8 cellular contexts compared by ENCODE assay signal in genomic region chr2:96143848-96144480, GRCh38. TPM values are rescaled to one million over a fixed set of nuclear protein-coding genes. Genes with fewer than 3 reads are reported as not detected.
DNase-seq lines count a peak whose midpoint lies in the region; ATAC-seq lines count a peak whose summit lies in the region.

No MANE protein-coding gene starts in this region.

- DNase-seq in SIG-M5 treated with dmso at 0.1 percent for 504 hours (lab: John Stamatoyannopoulos, UW; ENCODE audit: unreplicated experiment): peak; percentile 40
- DNase-seq in SIG-M5 (lab: John Stamatoyannopoulos, UW): no peak
- DNase-seq in NT2/D1 (ENCODE audit: low read depth, low spot score): no peak
- DNase-seq in adipocyte (ENCODE audit: low read depth): no peak
- peak; percentile 45 to 66 for DNase-seq in aorta

- no peak for ATAC-seq in aorta (ENCODE audit: low FRiP score)
- ATAC-seq in HG02642 (IDR thresholded peaks at IDR 0.05; ENCODE audit: poor library complexity, unreplicated experiment): no peak
- no peak for ATAC-seq in HG02870 (IDR thresholded peaks at IDR 0.05; ENCODE audit: unreplicated experiment)

- H3K9me3 ChIP-seq in NT2/D1 (ENCODE audit: insufficient read depth, low read length) (no peaks in the 10 kb centered on the region), adipocyte (ENCODE audit: control insufficient read depth, low read length) (no peaks in the 10 kb centered on the region), mononuclear cell (ENCODE audit: low read depth, low read length) (no peaks in the 10 kb centered on the region), aorta (ENCODE audit: control insufficient read depth, low read length) (no peaks in the 10 kb centered on the region)

- H3K27me3 ChIP-seq in NT2/D1 (ENCODE audit: insufficient read depth, insufficient read length): peaks cover 10% of the 10 kb centered on the region
- no peaks in the 10 kb centered on the region for H3K27me3 ChIP-seq in adipocyte (replicated peaks; ENCODE audit: control insufficient read depth, insufficient read depth, low read length)
- no peaks in the 10 kb centered on the region for H3K27me3 ChIP-seq in mononuclear cell (ENCODE audit: insufficient read depth, low read length)
- H3K27me3 ChIP-seq in aorta (ENCODE audit: control insufficient read depth in 1 of 2, insufficient read depth in 2 of 2, low read length in 1 of 2): no peaks in the 10 kb centered on the region

- H3K9ac ChIP-seq in NT2/D1 (ENCODE audit: insufficient read length, low read depth): peak overlapping the region; percentile 78
- peak overlapping the region; percentile 73 for H3K9ac ChIP-seq in adipocyte (ENCODE audit: low read length)

- no peak overlapping the region for H3K27ac ChIP-seq in aorta (ENCODE audit: low read depth in 1 of 2, low read length in 2 of 2)

- H3K4me3 ChIP-seq in NT2/D1 (ENCODE audit: insufficient read length, low read depth) (peak overlapping the region; percentile 58), adipocyte (ENCODE audit: low read length) (peak overlapping the region; percentile 80), mononuclear cell (ENCODE audit: low read length) (peak overlapping the region; percentile 58), aorta (ENCODE audit: low read length in 2 of 2) (no peak overlapping the region)

- H3K36me3 ChIP-seq in NT2/D1 (ENCODE audit: insufficient read depth, insufficient read length, low read length): peaks cover 14% of the 10 kb centered on the region
- no peaks in the 10 kb centered on the region for H3K36me3 ChIP-seq in adipocyte (ENCODE audit: control insufficient read depth, insufficient read depth, low read length, severe bottlenecking)
- H3K36me3 ChIP-seq in aorta (ENCODE audit: control insufficient read depth in 1 of 2, insufficient read depth in 2 of 2, low read length in 1 of 2): no peaks in the 10 kb centered on the region

- 95 to 96% methylated on average over 20 to 23 of the region's 23 CpGs for WGBS in aorta, 2 donors

- intact Hi-C loops in aorta (cut with DNase I): loop anchor here in 1 of 2 donors (5.0 to 10.0 kb wide), 2 partner anchors 118 to 361 kb away; partner anchors contain the start of gene NEURL3

- H3K4me1 ChIP-seq in NT2/D1 (ENCODE audit: insufficient read depth, insufficient read length) (peaks cover 36% of the 10 kb centered on the region), adipocyte (ENCODE audit: control insufficient read depth, insufficient read depth, low read length) (peaks cover 20% of the 10 kb centered on the region), mononuclear cell (ENCODE audit: insufficient read depth, low read length) (peaks cover 67% of the 10 kb centered on the region), aorta (ENCODE audit: control insufficient read depth in 1 of 2, insufficient read depth in 2 of 2, low read length in 2 of 2) (no peaks in the 10 kb centered on the region)

RNA-seq across cellular contexts. Expression of gene DUSP2, which starts 1.3 kb away (rescaled TPM):
- 891 TPM for total RNA-seq in mononuclear cell
- 1 to 10 TPM; 5.7 to 7.5 TPM for total RNA-seq in aorta
- 1 to 10 TPM; 1.2 to 1.9 TPM for polyA plus RNA-seq in aorta

RNA-seq across cellular contexts. Expression of gene ASTL, which starts 5.7 kb away (rescaled TPM):
- 6.5 TPM for total RNA-seq in mononuclear cell
- total RNA-seq in aorta: under 1 TPM; 0.57 to 0.62 TPM
- not detected for polyA plus RNA-seq in aorta

RNA-seq across cellular contexts. Expression of gene ADRA2B, which starts 27.6 kb away (rescaled TPM):
- 1.5 TPM for total RNA-seq in mononuclear cell
- 10 to 100 TPM in 1 of 2 donors, under 1 TPM in 1; 0.81 to 34.0 TPM for total RNA-seq in aorta
- under 1 TPM in 1 of 2 donors, not detected in 1; 0.26 TPM for polyA plus RNA-seq in aorta

Comparison
In these comparisons a context has a peak if more than half of its experiments do, and no peak if none do; other contexts are left out.
1. DNase-seq: peak in SIG-M5 treated with dmso at 0.1 percent for 504 hours (single experiment) and aorta (2 of 2); none in SIG-M5 (single experiment), NT2/D1 (single experiment) and adipocyte (single experiment).
2. H3K4me3 ChIP-seq: peak in NT2/D1 (single experiment), adipocyte (single experiment) and mononuclear cell (single experiment); none in aorta (0 of 2).
3. RNA of gene DUSP2, which starts 1.3 kb away (total RNA-seq): 891 TPM in mononuclear cell (single experiment); 5.7 to 7.5 TPM in aorta; every median in the first group is over 100 times any median in the second.